In the genomic region with DNA sequence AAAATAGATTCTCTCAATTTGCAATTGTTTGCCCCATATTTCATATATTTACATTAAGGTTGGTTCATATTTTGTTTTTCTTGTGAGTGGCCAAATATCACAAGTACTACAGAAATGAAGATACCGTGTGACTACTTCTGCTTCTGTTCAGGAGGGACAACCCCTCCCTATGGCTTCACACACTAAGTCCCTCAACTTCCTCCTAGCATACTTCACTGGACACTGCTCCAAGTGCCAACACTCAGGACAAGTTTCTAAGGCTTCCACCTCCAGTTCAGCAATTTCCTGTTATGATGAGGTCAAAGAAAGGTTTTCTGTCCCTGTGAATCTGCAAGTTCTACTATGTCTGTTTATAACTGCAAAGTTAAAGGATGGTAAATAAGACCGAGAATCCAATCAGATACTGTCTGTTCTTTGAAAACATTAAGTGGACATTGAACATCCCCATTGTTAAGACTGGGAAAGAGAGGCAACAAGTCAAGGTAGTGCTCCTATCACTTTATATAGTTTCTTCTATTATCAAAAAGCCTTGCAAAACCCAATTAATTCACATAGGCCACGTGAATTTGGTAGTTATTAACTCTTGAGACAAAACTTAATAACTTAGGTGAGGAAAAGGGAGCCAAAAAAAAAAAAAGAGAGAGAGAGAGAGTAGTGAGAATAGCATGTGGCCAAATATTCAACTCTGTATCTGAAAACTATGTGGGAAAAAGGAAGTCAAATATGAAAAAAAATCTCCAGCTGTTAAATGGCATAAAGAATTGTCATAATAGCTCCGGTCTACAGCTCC, we compare ENCODE assay signal across 9 cellular contexts.
DNase-seq lines count a peak whose midpoint lies in the region; ATAC-seq, FAIRE-seq and TF ChIP-seq lines count a peak whose summit lies in the region.
"Had no signal": no experiment of that assay in that cellular context is flagged by ENCODE, and none has a peak within 500 bp of the region (broad histone marks: within the 10 kb centered on the region; RNA-seq: fewer than 3 reads in every experiment).

No MANE protein-coding gene starts in this region.

- H3K4me3 ChIP-seq in A549: peak overlapping the region; percentile 39
- peak overlapping the region; percentile 31 for H3K4me3 ChIP-seq in lower lobe of right lung

- no peaks in the 10 kb centered on the region for H3K36me3 ChIP-seq in lower lobe of right lung

- no peaks in the 10 kb centered on the region for H3K27me3 ChIP-seq in lower lobe of right lung (ENCODE audit: low read depth)

- intact Hi-C loops in activated T-helper 1 cell treated with anti-CD3 and anti-CD28 coated beads, Interleukin-12 subunit alpha, Interleukin-12 subunit beta, Interleukin-2, Interleukin-4 antibody, amounts not matched to agents 30 ng/mL and 10 ng/mL and 1 ng/mL, durations not matched to agents 14 hours and 24 hours and 36 hours (cut with micrococcal nuclease): no loop called here
- intact Hi-C loops in lower lobe of right lung (cut with DNase I): no loop called here

- DNase-seq in A549 (ENCODE audit: low read depth in 1 of 2, low spot score in 1 of 2) (peak; percentile 7 to 27), GM19239 (ENCODE audit: insufficient read length, low spot score) (no peak), lower lobe of right lung (no peak), GM19240 (ENCODE audit: insufficient read length, low spot score) (no peak), putamen (ENCODE audit: low spot score) (no peak)
- DNase-seq in activated T-helper 1 cell treated with anti-CD3 and anti-CD28 coated beads, Interleukin-12 subunit alpha, Interleukin-12 subunit beta, Interleukin-2, Interleukin-4 antibody, amounts not matched to agents 30 ng/mL and 10 ng/mL and 1 ng/mL, durations not matched to agents 14 hours and 24 hours and 36 hours (ENCODE audit: low spot score): no peak
- DNase-seq in stimulated activated CD4-positive, alpha-beta T cell treated with anti-CD3 and anti-CD28 coated beads, Interleukin-4, amount 100 ng/mL, for 4 hours: no peak

- peak overlapping the region; percentile 53 for H3K4me3 Mint-ChIP-seq in activated T-helper 1 cell treated with anti-CD3 and anti-CD28 coated beads, Interleukin-12 subunit alpha, Interleukin-12 subunit beta, Interleukin-2, Interleukin-4 antibody, amounts not matched to agents 30 ng/mL and 10 ng/mL and 1 ng/mL, durations not matched to agents 14 hours and 24 hours and 36 hours
- H3K4me3 Mint-ChIP-seq: dendritic cell treated with granulocyte-macrophage colony-stimulating factor and Interleukin-4, amounts not matched to agents 40 ng/mL and 50 ng/mL, for 4 days had no signal

- peak overlapping the region; percentile 64 for H3K4me2 ChIP-seq in A549

- H3K9me3 ChIP-seq in A549 (no peaks in the 10 kb centered on the region), lower lobe of right lung (no peaks in the 10 kb centered on the region)

- H3K27ac ChIP-seq in A549 (peak overlapping the region; percentile 25 to 66; a peak in 3 of 6 replicates), lower lobe of right lung (no peak overlapping the region)

- no peak for TF ChIP-seq EP300 in A549 (IDR thresholded peaks at IDR 0.05)

- ATAC-seq in A549 (peak; percentile 70 to 79; a peak in 4 of 6 replicates), HG03196 (IDR thresholded peaks at IDR 0.05; ENCODE audit: unreplicated experiment) (peak; percentile 100), lower lobe of right lung (peak; percentile 85 to 93)

- peaks cover 3% of the 10 kb centered on the region for H3K27me3 Mint-ChIP-seq in activated T-helper 1 cell treated with anti-CD3 and anti-CD28 coated beads, Interleukin-12 subunit alpha, Interleukin-12 subunit beta, Interleukin-2, Interleukin-4 antibody, amounts not matched to agents 30 ng/mL and 10 ng/mL and 1 ng/mL, durations not matched to agents 14 hours and 24 hours and 36 hours (ENCODE audit: insufficient read depth)

- no peaks in the 10 kb centered on the region for H3K36me3 Mint-ChIP-seq in activated T-helper 1 cell treated with anti-CD3 and anti-CD28 coated beads, Interleukin-12 subunit alpha, Interleukin-12 subunit beta, Interleukin-2, Interleukin-4 antibody, amounts not matched to agents 30 ng/mL and 10 ng/mL and 1 ng/mL, durations not matched to agents 14 hours and 24 hours and 36 hours (ENCODE audit: low read depth)

- CTCF ChIA-PET in A549 (lab: Yijun Ruan, JAX): interaction anchor here (2.9 kb wide), 1 partner anchor 17 kb away, joined by 13 read pairs; no protein-coding TSS in a partner anchor

- H3K4me1 Mint-ChIP-seq in activated T-helper 1 cell treated with anti-CD3 and anti-CD28 coated beads, Interleukin-12 subunit alpha, Interleukin-12 subunit beta, Interleukin-2, Interleukin-4 antibody, amounts not matched to agents 30 ng/mL and 10 ng/mL and 1 ng/mL, durations not matched to agents 14 hours and 24 hours and 36 hours (ENCODE audit: low read depth): no peaks in the 10 kb centered on the region

- TF ChIP-seq RAD21 in A549 (conservative IDR thresholded peaks at IDR 0.05 in 1 of 2, IDR thresholded peaks at IDR 0.05 in 1 of 2): no peak

- WGBS in A549 (ENCODE audit: missing lambda C conversion rate): 20% methylated on average over 4 of the region's 4 CpGs

- FAIRE-seq in A549 (lab: Jason Lieb, UNC) (peak; percentile 68), GM19239 (lab: Jason Lieb, UNC) (peak; percentile 44)

- POLR2A ChIA-PET in A549 (lab: Yijun Ruan, JAX): no interaction called here

- TF ChIP-seq POLR2A in A549 (IDR thresholded peaks at IDR 0.05; ENCODE audit: low read length): no peak

- no peak for TF ChIP-seq CTCF in A549 (IDR thresholded peaks at IDR 0.05)
- TF ChIP-seq CTCF in lower lobe of right lung (IDR thresholded peaks at IDR 0.05): no peak

- no peaks in the 10 kb centered on the region for H3K9me3 Mint-ChIP-seq in activated T-helper 1 cell treated with anti-CD3 and anti-CD28 coated beads, Interleukin-12 subunit alpha, Interleukin-12 subunit beta, Interleukin-2, Interleukin-4 antibody, amounts not matched to agents 30 ng/mL and 10 ng/mL and 1 ng/mL, durations not matched to agents 14 hours and 24 hours and 36 hours
- H3K9me3 Mint-ChIP-seq: dendritic cell treated with granulocyte-macrophage colony-stimulating factor and Interleukin-4, amounts not matched to agents 40 ng/mL and 50 ng/mL, for 4 days had no signal

- H3K4me1 ChIP-seq in A549 (peaks cover 12% of the 10 kb centered on the region; the same call in 2 of the 3 replicates), lower lobe of right lung (peaks cover 12% of the 10 kb centered on the region)

- no peak overlapping the region for H3K27ac Mint-ChIP-seq in activated T-helper 1 cell treated with anti-CD3 and anti-CD28 coated beads, Interleukin-12 subunit alpha, Interleukin-12 subunit beta, Interleukin-2, Interleukin-4 antibody, amounts not matched to agents 30 ng/mL and 10 ng/mL and 1 ng/mL, durations not matched to agents 14 hours and 24 hours and 36 hours
- H3K27ac Mint-ChIP-seq: dendritic cell treated with granulocyte-macrophage colony-stimulating factor and Interleukin-4, amounts not matched to agents 40 ng/mL and 50 ng/mL, for 4 days had no signal

TF ChIP-seq in A549, 52 proteins besides CTCF, POLR2A, EP300 and RAD21:
- TF ChIP-seq PHF8 (IDR thresholded peaks at IDR 0.05; ENCODE audit: borderline replicate concordance, low read depth): no peak
- 0 out of 2 replicates have a peak, but pooled peaks have one; percentile 29 for TF ChIP-seq HDAC2 (IDR thresholded peaks at IDR 0.05)
TF ChIP-seq in A549: peak in this region for 1.

Comparison
In these comparisons a context has a peak if more than half of its experiments do, and no peak if none do; other contexts are left out.
1. DNase-seq: peak in A549 (2 of 2); none in GM19239 (single experiment), activated T-helper 1 cell treated with anti-CD3 and anti-CD28 coated beads, Interleukin-12 subunit alpha, Interleukin-12 subunit beta, Interleukin-2, Interleukin-4 antibody, amounts not matched to agents 30 ng/mL and 10 ng/mL and 1 ng/mL, durations not matched to agents 14 hours and 24 hours and 36 hours (single experiment), lower lobe of right lung (single experiment), stimulated activated CD4-positive, alpha-beta T cell treated with anti-CD3 and anti-CD28 coated beads, Interleukin-4, amount 100 ng/mL, for 4 hours (0 of 2), GM19240 (single experiment) and putamen (single experiment).
2. Peak in every context shown above with its lines, with median percentiles within 50 percentile points of each other: ATAC-seq.